In genomic region chr1:61330018-61330417, GRCh38 we compare ENCODE assay signal across 30 cellular contexts.
"Had no signal": no experiment of that assay in that cellular context is flagged by ENCODE, and none has a peak within 500 bp of the region (broad histone marks: within the 10 kb centered on the region; RNA-seq: fewer than 3 reads in every experiment).

No MANE protein-coding gene starts in this region.

- H3K4me3 Mint-ChIP-seq: activated CD4-positive, alpha-beta memory T cell treated with anti-CD3 and anti-CD28 coated beads for 36 hours; activated CD4-positive, alpha-beta T cell treated with anti-CD3 and anti-CD28 coated beads for 36 hours; activated CD4-positive, alpha-beta T cell treated with anti-CD3 and anti-CD28 coated beads, Interleukin-2, amount 10 ng/mL, durations not matched to agents 24 days and 14 days; activated CD8-positive, alpha-beta memory T cell treated with anti-CD3 and anti-CD28 coated beads, Interleukin-2, amount 10 ng/mL, durations not matched to agents 7 days and 5 days; activated CD8-positive, alpha-beta T cell treated with anti-CD3 and anti-CD28 coated beads, Interleukin-2, amount 10 ng/mL, durations not matched to agents 7 days and 5 days; activated naive CD4-positive, alpha-beta T cell treated with anti-CD3 and anti-CD28 coated beads, Interleukin-2, amount 10 ng/mL, durations not matched to agents 7 days and 5 days; activated naive CD8-positive, alpha-beta T cell treated with anti-CD3 and anti-CD28 coated beads, Interleukin-2, amount 10 ng/mL, durations not matched to agents 7 days and 5 days; activated T-cell treated with anti-CD3 and anti-CD28 coated beads, Interleukin-2, amount 50 U/mL, for 24 hours; central memory CD8-positive, alpha-beta T cell; dendritic cell treated with granulocyte-macrophage colony-stimulating factor and Interleukin-4, amounts not matched to agents 40 ng/mL and 50 ng/mL, for 4 days; endodermal cell; T-helper 17 cell; T-helper 2 cell treated with Interferon-gamma antibody and Interleukin-4, amounts not matched to agents 5 μg/mL and 100 μg/mL, for 36 hours had no signal

- H3K36me3 Mint-ChIP-seq: activated naive CD4-positive, alpha-beta T cell treated with anti-CD3 and anti-CD28 coated beads, Interleukin-2, amount 10 ng/mL, durations not matched to agents 7 days and 5 days; activated naive CD8-positive, alpha-beta T cell treated with anti-CD3 and anti-CD28 coated beads, Interleukin-2, amount 10 ng/mL, durations not matched to agents 7 days and 5 days had no signal

- H3K4me3 ChIP-seq: ascending aorta, coronary artery, dorsolateral prefrontal cortex, esophagus muscularis mucosa had no signal

- H3K36me3 ChIP-seq: brain microvascular endothelial cell had no signal

- DNase-seq: activated CD4-positive, alpha-beta memory T cell treated with anti-CD3 and anti-CD28 coated beads for 36 hours; activated CD4-positive, alpha-beta T cell treated with anti-CD3 and anti-CD28 coated beads for 36 hours; activated CD4-positive, alpha-beta T cell treated with anti-CD3 and anti-CD28 coated beads, Interleukin-2, amount 10 ng/mL, durations not matched to agents 24 days and 14 days; activated CD4-positive, CD25-positive, alpha-beta regulatory T cell; activated CD4-positive, CD25-positive, alpha-beta regulatory T cell treated with anti-CD3 and anti-CD28 coated beads, Interleukin-2, amount 50 U/mL, for 72 hours; activated CD8-positive, alpha-beta memory T cell treated with anti-CD3 and anti-CD28 coated beads, Interleukin-2, amount 10 ng/mL, durations not matched to agents 7 days and 5 days; activated CD8-positive, alpha-beta memory T cell treated with anti-CD3 and anti-CD28 coated beads, Interleukin-2, amount 50 U/mL, for 4 hours; activated CD8-positive, alpha-beta T cell treated with anti-CD3 and anti-CD28 coated beads, Interleukin-2, amount 10 ng/mL, durations not matched to agents 7 days and 5 days; activated gamma-delta T cell; activated naive CD4-positive, alpha-beta T cell; activated naive CD4-positive, alpha-beta T cell treated with anti-CD3 and anti-CD28 coated beads, Interleukin-2, amount 10 ng/mL, durations not matched to agents 7 days and 5 days; activated naive CD8-positive, alpha-beta T cell treated with anti-CD3 and anti-CD28 coated beads, Interleukin-2, amount 10 ng/mL, durations not matched to agents 7 days and 5 days; activated T-cell treated with anti-CD3 and anti-CD28 coated beads, Interleukin-2, amount 50 U/mL, for 24 hours; brain microvascular endothelial cell; dorsolateral prefrontal cortex; effector memory CD4-positive, alpha-beta T cell; endodermal cell; erythroblast; foreskin melanocyte; head of caudate nucleus; T-helper 1 cell; T-helper 17 cell; T1000 had no signal

- H3K27ac ChIP-seq: ascending aorta, brain microvascular endothelial cell, coronary artery, dorsolateral prefrontal cortex, esophagus muscularis mucosa had no signal

- H3K9me3 ChIP-seq: ascending aorta, esophagus muscularis mucosa had no signal

- H3K27me3 Mint-ChIP-seq: activated CD4-positive, alpha-beta memory T cell treated with anti-CD3 and anti-CD28 coated beads for 36 hours; activated CD8-positive, alpha-beta memory T cell treated with anti-CD3 and anti-CD28 coated beads, Interleukin-2, amount 10 ng/mL, durations not matched to agents 7 days and 5 days; activated naive CD4-positive, alpha-beta T cell treated with anti-CD3 and anti-CD28 coated beads, Interleukin-2, amount 10 ng/mL, durations not matched to agents 7 days and 5 days; activated naive CD8-positive, alpha-beta T cell treated with anti-CD3 and anti-CD28 coated beads, Interleukin-2, amount 10 ng/mL, durations not matched to agents 7 days and 5 days; central memory CD8-positive, alpha-beta T cell; dendritic cell treated with granulocyte-macrophage colony-stimulating factor and Interleukin-4, amounts not matched to agents 40 ng/mL and 50 ng/mL, for 4 days; T-helper 17 cell had no signal

- H3K4me1 Mint-ChIP-seq: central memory CD8-positive, alpha-beta T cell; T-helper 17 cell had no signal

- ATAC-seq: activated CD4-positive, alpha-beta T cell treated with anti-CD3 and anti-CD28 coated beads for 36 hours; activated CD8-positive, alpha-beta memory T cell treated with anti-CD3 and anti-CD28 coated beads, Interleukin-2, amount 10 ng/mL, durations not matched to agents 7 days and 5 days; activated CD8-positive, alpha-beta T cell treated with anti-CD3 and anti-CD28 coated beads, Interleukin-2, amount 10 ng/mL, durations not matched to agents 7 days and 5 days; activated naive CD4-positive, alpha-beta T cell treated with anti-CD3 and anti-CD28 coated beads, Interleukin-2, amount 50 U/mL, for 72 hours; T-helper 17 cell had no signal

- H3K27me3 ChIP-seq: ascending aorta, brain microvascular endothelial cell, dorsolateral prefrontal cortex, esophagus muscularis mucosa had no signal

- H3K9me3 Mint-ChIP-seq: activated CD4-positive, alpha-beta memory T cell treated with anti-CD3 and anti-CD28 coated beads for 36 hours; activated naive CD4-positive, alpha-beta T cell treated with anti-CD3 and anti-CD28 coated beads, Interleukin-2, amount 10 ng/mL, durations not matched to agents 7 days and 5 days; activated naive CD8-positive, alpha-beta T cell treated with anti-CD3 and anti-CD28 coated beads, Interleukin-2, amount 10 ng/mL, durations not matched to agents 7 days and 5 days; central memory CD8-positive, alpha-beta T cell; dendritic cell treated with granulocyte-macrophage colony-stimulating factor and Interleukin-4, amounts not matched to agents 40 ng/mL and 50 ng/mL, for 4 days; T-helper 2 cell treated with Interferon-gamma antibody and Interleukin-4, amounts not matched to agents 5 μg/mL and 100 μg/mL, for 36 hours had no signal

- H3K27ac Mint-ChIP-seq: activated CD4-positive, alpha-beta memory T cell treated with anti-CD3 and anti-CD28 coated beads for 36 hours; activated CD4-positive, alpha-beta T cell treated with anti-CD3 and anti-CD28 coated beads for 36 hours; activated CD4-positive, alpha-beta T cell treated with anti-CD3 and anti-CD28 coated beads, Interleukin-2, amount 10 ng/mL, durations not matched to agents 24 days and 14 days; activated CD8-positive, alpha-beta memory T cell treated with anti-CD3 and anti-CD28 coated beads, Interleukin-2, amount 10 ng/mL, durations not matched to agents 7 days and 5 days; activated CD8-positive, alpha-beta T cell treated with anti-CD3 and anti-CD28 coated beads, Interleukin-2, amount 10 ng/mL, durations not matched to agents 7 days and 5 days; activated naive CD4-positive, alpha-beta T cell treated with anti-CD3 and anti-CD28 coated beads, Interleukin-2, amount 10 ng/mL, durations not matched to agents 7 days and 5 days; activated naive CD4-positive, alpha-beta T cell treated with anti-CD3 and anti-CD28 coated beads, Interleukin-2, amount 50 U/mL, for 72 hours; activated naive CD8-positive, alpha-beta T cell treated with anti-CD3 and anti-CD28 coated beads, Interleukin-2, amount 10 ng/mL, durations not matched to agents 7 days and 5 days; activated T-cell treated with anti-CD3 and anti-CD28 coated beads, Interleukin-2, amount 50 U/mL, for 24 hours; dendritic cell treated with granulocyte-macrophage colony-stimulating factor and Interleukin-4, amounts not matched to agents 40 ng/mL and 50 ng/mL, for 4 days; endodermal cell; T-helper 17 cell; T-helper 2 cell treated with Interferon-gamma antibody and Interleukin-4, amounts not matched to agents 5 μg/mL and 100 μg/mL, for 36 hours had no signal
